ENCODE assay signal across 17 cellular contexts in genomic region chr20:13524339-13524738, GRCh38.
"Had no signal": no experiment of that assay in that cellular context is flagged by ENCODE, and none has a peak within 500 bp of the region (broad histone marks: within the 10 kb centered on the region; RNA-seq: fewer than 3 reads in every experiment).

No MANE protein-coding gene starts in this region.

- H3K79me2 ChIP-seq: hepatocyte had no signal

- H3K36me3 ChIP-seq: right lobe of liver had no signal

- DNase-seq: effector memory CD8-positive, alpha-beta T cell; esophagus squamous epithelium; foreskin melanocyte; head of caudate nucleus; left colon; naive thymus-derived CD4-positive, alpha-beta T cell; nephron progenitor cell; psoas muscle; retina; right lobe of liver; stimulated activated CD4-positive, alpha-beta T cell treated with anti-CD3 and anti-CD28 coated beads, Interleukin-2, amount 100 ng/mL, for 24 hours; stimulated activated naive CD4-positive, alpha-beta T cell; stomach; substantia nigra; transverse colon had no signal

- H3K4me3 Mint-ChIP-seq: effector memory CD8-positive, alpha-beta T cell; naive thymus-derived CD4-positive, alpha-beta T cell; nephron progenitor cell had no signal

- H3K27me3 ChIP-seq: esophagus squamous epithelium, hepatocyte, right lobe of liver, stomach, transverse colon had no signal

- H3K4me1 Mint-ChIP-seq: nephron progenitor cell had no signal

- H3K4me3 ChIP-seq: esophagus squamous epithelium, hepatocyte, psoas muscle, right lobe of liver, stomach, thoracic aorta, transverse colon had no signal

- H3K9me3 ChIP-seq: esophagus squamous epithelium, psoas muscle, right lobe of liver, stomach, thoracic aorta, transverse colon had no signal

- ATAC-seq: effector memory CD8-positive, alpha-beta T cell; left colon; naive thymus-derived CD4-positive, alpha-beta T cell; psoas muscle; right lobe of liver had no signal

- H3K27me3 Mint-ChIP-seq: effector memory CD8-positive, alpha-beta T cell; naive thymus-derived CD4-positive, alpha-beta T cell had no signal

- H3K27ac Mint-ChIP-seq: effector memory CD8-positive, alpha-beta T cell; naive thymus-derived CD4-positive, alpha-beta T cell; nephron progenitor cell had no signal

- H3K4me2 ChIP-seq: hepatocyte had no signal

- H2AFZ ChIP-seq: hepatocyte had no signal

- H3K27ac ChIP-seq: esophagus squamous epithelium, hepatocyte, psoas muscle, right lobe of liver, stomach, thoracic aorta, transverse colon had no signal

- H3K4me1 ChIP-seq: esophagus squamous epithelium, psoas muscle, right lobe of liver, stomach, transverse colon had no signal
